In the genomic region with DNA sequence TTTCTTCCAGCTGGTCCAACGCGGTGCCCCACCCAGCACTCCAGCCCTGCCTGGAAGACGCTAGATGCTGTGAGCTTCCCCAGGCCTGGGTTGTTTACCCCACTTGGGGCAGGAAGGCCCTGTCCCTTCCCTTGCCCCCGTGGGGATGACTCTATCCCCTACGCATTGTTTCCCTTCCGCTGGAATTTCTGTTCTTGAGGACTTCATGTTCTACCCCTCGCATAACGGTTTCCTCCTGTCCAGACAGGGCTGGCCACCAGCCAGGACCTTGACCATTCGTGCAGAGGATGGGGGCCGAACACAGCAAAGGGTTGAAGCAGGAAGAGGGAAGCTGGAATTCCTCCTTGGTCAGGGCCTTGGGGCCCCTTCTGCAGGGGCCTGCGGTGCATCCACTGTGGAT, we compare ENCODE assay signal across 14 cellular contexts. TPM values are rescaled to one million over a fixed set of nuclear protein-coding genes. Genes with fewer than 3 reads are reported as not detected.
DNase-seq lines count a peak whose midpoint lies in the region; ATAC-seq, FAIRE-seq and TF ChIP-seq lines count a peak whose summit lies in the region.
"Had no signal": no experiment of that assay in that cellular context is flagged by ENCODE, and none has a peak within 500 bp of the region (broad histone marks: within the 10 kb centered on the region; RNA-seq: fewer than 3 reads in every experiment).

No MANE protein-coding gene starts in this region.

- H3K4me3 ChIP-seq in A549, result no peak overlapping the region
- H3K4me3 ChIP-seq in cardiac fibroblast (replicated peaks in 1 of 2; ENCODE audit: low read depth in 2 of 2, low read length in 2 of 2), result no peak overlapping the region
- H3K4me3 ChIP-seq in right atrium auricular region, result no peak overlapping the region
- no peak overlapping the region for H3K4me3 ChIP-seq in psoas muscle

- no peak for TF ChIP-seq EP300 in A549 (IDR thresholded peaks at IDR 0.05)

- DNase-seq in A549 (ENCODE audit: low read depth in 1 of 2, low spot score in 1 of 2) (no peak), cardiac fibroblast (ENCODE audit: low read depth in 2 of 2) (peak; percentile 99 to 100), right atrium auricular region (ENCODE audit: low spot score) (peak; percentile 67), psoas muscle (peak; percentile 53 to 82), NCI-H345 treated with DMSO at 0.1 percent for 48 hours (lab: John Stamatoyannopoulos, UW; ENCODE audit: unreplicated experiment) (no peak), NCI-H524 treated with DMSO at 0.1 percent for 48 hours (lab: John Stamatoyannopoulos, UW) (no peak)
- DNase-seq in stimulated activated CD4-positive, alpha-beta T cell treated with anti-CD3 and anti-CD28 coated beads, Interleukin-4, amount 100 ng/mL, for 24 hours, result no peak
- DNase-seq: 8988T, DMS 273 treated with DMSO at 0.1 percent for 48 hours, NCI-H2227 treated with DMSO at 0.1 percent for 48 hours, SIG-M5 had no signal

- H3K9me3 ChIP-seq in A549 (no peaks in the 10 kb centered on the region), right atrium auricular region (no peaks in the 10 kb centered on the region), psoas muscle (no peaks in the 10 kb centered on the region)

- no peak overlapping the region for H3K4me2 ChIP-seq in A549

- CTCF ChIA-PET in A549 (lab: Yijun Ruan, JAX), result interaction anchor here (0.7 to 20.0 kb wide), 5 partner anchors 9 to 178 kb away, joined by 3 to 600 read pairs (median 5); partner anchors contain the start of gene SERPINE1

- peak overlapping the region; percentile 94 to 95; a peak in 4 of 6 replicates for H3K27ac ChIP-seq in A549
- H3K27ac ChIP-seq in right atrium auricular region, result peak overlapping the region; percentile 74 to 78
- peak overlapping the region; percentile 60 for H3K27ac ChIP-seq in psoas muscle
- H3K27ac ChIP-seq: VCaP had no signal

- H3K27me3 ChIP-seq in right atrium auricular region (no peaks in the 10 kb centered on the region), psoas muscle (ENCODE audit: insufficient read depth in 3 of 3, low read length in 2 of 3) (peaks cover 0 to 13% (median 6%) of the 10 kb centered on the region in 3 donors)

- no peak for TF ChIP-seq CTCF in A549 (IDR thresholded peaks at IDR 0.05)
- TF ChIP-seq CTCF in cardiac fibroblast (IDR thresholded peaks at IDR 0.05; ENCODE audit: low read depth, low read length), result no peak
- no peak for TF ChIP-seq CTCF in right atrium auricular region (IDR thresholded peaks at IDR 0.05)
- no peak for TF ChIP-seq CTCF in psoas muscle (IDR thresholded peaks at IDR 0.05)

- no peak for TF ChIP-seq POLR2A in A549 (IDR thresholded peaks at IDR 0.05; ENCODE audit: low read length)

- ATAC-seq in A549 (no peak), psoas muscle (peak in 3 of 4 donors; percentile 35 to 44 (median 41)), GM19463 (IDR thresholded peaks at IDR 0.05; ENCODE audit: unreplicated experiment) (no peak)

- no peak for TF ChIP-seq RAD21 in A549 (conservative IDR thresholded peaks at IDR 0.05 in 1 of 2, IDR thresholded peaks at IDR 0.05 in 1 of 2)

- H3K4me1 ChIP-seq in A549 (peaks cover 44% of the 10 kb centered on the region), right atrium auricular region (peaks cover 0 to 34% of the 10 kb centered on the region in 2 donors), psoas muscle (no peaks in the 10 kb centered on the region)

- no peak for FAIRE-seq in A549 (lab: Jason Lieb, UNC)
- FAIRE-seq: GM12891 had no signal

- H3K36me3 ChIP-seq in right atrium auricular region (no peaks in the 10 kb centered on the region), psoas muscle (ENCODE audit: insufficient read depth in 1 of 2, low read depth in 1 of 2) (no peaks in the 10 kb centered on the region)

- intact Hi-C loops in psoas muscle (cut with DNase I), result no loop called here

- POLR2A ChIA-PET in A549 (lab: Yijun Ruan, JAX), result interaction anchor here (1.0 to 1.2 kb wide), 2 partner anchors 10 to 14 kb away, joined by 4 to 5 read pairs; partner anchors contain the start of gene SERPINE1

- 90% methylated on average over 11 of the region's 11 CpGs for WGBS in A549 (ENCODE audit: missing lambda C conversion rate)
- WGBS in psoas muscle, 3 donors, result 55 to 66% (median 58%) methylated on average over 11 of the region's 11 CpGs

TF ChIP-seq in A549, 52 proteins besides CTCF, POLR2A, EP300 and RAD21:
- TF ChIP-seq MAZ (IDR thresholded peaks at IDR 0.05; ENCODE audit: borderline replicate concordance, low read depth, low read length), result no peak
- TF ChIP-seq POLR2AphosphoS2 (conservative IDR thresholded peaks at IDR 0.05; ENCODE audit: low read length), result no peak
- TF ChIP-seq, protein P1, sequence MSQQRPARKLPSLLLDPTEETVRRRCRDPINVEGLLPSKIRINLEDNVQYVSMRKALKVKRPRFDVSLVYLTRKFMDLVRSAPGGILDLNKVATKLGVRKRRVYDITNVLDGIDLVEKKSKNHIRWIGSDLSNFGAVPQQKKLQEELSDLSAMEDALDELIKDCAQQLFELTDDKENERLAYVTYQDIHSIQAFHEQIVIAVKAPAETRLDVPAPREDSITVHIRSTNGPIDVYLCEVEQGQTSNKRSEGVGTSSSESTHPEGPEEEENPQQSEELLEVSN (IDR thresholded peaks at IDR 0.05; ENCODE audit: borderline replicate concordance, low read depth), result no peak
- TF ChIP-seq, protein P2, sequence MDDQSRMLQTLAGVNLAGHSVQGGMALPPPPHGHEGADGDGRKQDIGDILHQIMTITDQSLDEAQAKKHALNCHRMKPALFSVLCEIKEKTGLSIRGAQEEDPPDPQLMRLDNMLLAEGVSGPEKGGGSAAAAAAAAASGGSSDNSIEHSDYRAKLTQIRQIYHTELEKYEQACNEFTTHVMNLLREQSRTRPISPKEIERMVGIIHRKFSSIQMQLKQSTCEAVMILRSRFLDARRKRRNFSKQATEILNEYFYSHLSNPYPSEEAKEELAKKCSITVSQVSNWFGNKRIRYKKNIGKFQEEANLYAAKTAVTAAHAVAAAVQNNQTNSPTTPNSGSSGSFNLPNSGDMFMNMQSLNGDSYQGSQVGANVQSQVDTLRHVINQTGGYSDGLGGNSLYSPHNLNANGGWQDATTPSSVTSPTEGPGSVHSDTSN (IDR thresholded peaks at IDR 0.05), result no peak
- no peak for TF ChIP-seq HMGXB4 (CRISPR knock-in tag; IDR thresholded peaks at IDR 0.05; ENCODE audit: borderline replicate concordance)
- no peak for TF ChIP-seq RARB (CRISPR knock-in tag; IDR thresholded peaks at IDR 0.05)
- TF ChIP-seq ZSCAN20 (CRISPR knock-in tag; IDR thresholded peaks at IDR 0.05), result no peak
- TF ChIP-seq RFX5 (IDR thresholded peaks at IDR 0.05), result no peak
- no peak for TF ChIP-seq KDM5A (IDR thresholded peaks at IDR 0.05)
- TF ChIP-seq FOSL2 (IDR thresholded peaks at IDR 0.05), result no peak
- TF ChIP-seq FOSL2 (CRISPR knock-in tag; IDR thresholded peaks at IDR 0.05), result no peak

RNA-seq across cellular contexts. Expression of gene SERPINE1, which starts 14.7 kb away (rescaled TPM):
- polyA plus RNA-seq in A549 (2011; rRNA removed), result 300 and 355 TPM in 2 replicates
- polyA plus RNA-seq in A549 (2012; cell fraction: cytosol; rRNA removed), result 315 and 419 TPM in 2 replicates
- polyA plus RNA-seq in A549 (2012; cell fraction: nucleus; rRNA removed), result 684 and 700 TPM in 2 replicates
- polyA plus RNA-seq in A549 (2017; fragmentation: RNase III; extraction: RNeasy Plus Mini Kit Qiagen cat#74134 plus additional on column Dnase treatment), result 286 to 399 TPM (median 346 TPM) in 3 replicates
- polyA minus RNA-seq in A549 (2011; rRNA and poly(A)+ RNA removed), result 377 and 382 TPM in 2 replicates
- total RNA-seq in right atrium auricular region, result 10 to 100 TPM; 28.0 to 40.8 TPM
- 10 to 100 TPM in 1 of 4 donors, 1 to 10 TPM in 3; 7.1 to 14.4 (median 7.4) TPM for total RNA-seq in psoas muscle
- 100 to 1,000 TPM in 1 of 3 donors, 1 to 10 TPM in 2; 4.3 to 269 (median 5.9) TPM for polyA plus RNA-seq in psoas muscle

RNA-seq across cellular contexts. Expression of gene TRIM56, which starts 27.0 kb away (rescaled TPM):
- 3.9 and 5.2 TPM in 2 replicates for polyA plus RNA-seq in A549 (2011; rRNA removed)
- 3.2 and 4.2 TPM in 2 replicates for polyA plus RNA-seq in A549 (2012; cell fraction: cytosol; rRNA removed)
- polyA plus RNA-seq in A549 (2012; cell fraction: nucleus; rRNA removed), result 8.2 and 9.8 TPM in 2 replicates
- polyA plus RNA-seq in A549 (2017; fragmentation: RNase III; extraction: RNeasy Plus Mini Kit Qiagen cat#74134 plus additional on column Dnase treatment), result 15.6 to 17.8 TPM (median 16.5 TPM) in 3 replicates
- polyA minus RNA-seq in A549 (2011; rRNA and poly(A)+ RNA removed), result 8.1 and 14.2 TPM in 2 replicates
- 10 to 100 TPM; 10.2 to 15.2 TPM for total RNA-seq in right atrium auricular region
- 10 to 100 TPM; 10.1 to 15.7 (median 13.8) TPM for total RNA-seq in psoas muscle
- 10 to 100 TPM in 1 of 3 donors, 1 to 10 TPM in 2; 3.2 to 13.3 (median 5.8) TPM for polyA plus RNA-seq in psoas muscle

RNA-seq across cellular contexts. Expression of gene AP1S1, which starts 42.0 kb away (rescaled TPM):
- 107 and 128 TPM in 2 replicates for polyA plus RNA-seq in A549 (2011; rRNA removed)
- 163 and 166 TPM in 2 replicates for polyA plus RNA-seq in A549 (2012; cell fraction: cytosol; rRNA removed)
- polyA plus RNA-seq in A549 (2012; cell fraction: nucleus; rRNA removed), result 79.8 and 104 TPM in 2 replicates
- polyA plus RNA-seq in A549 (2017; fragmentation: RNase III; extraction: RNeasy Plus Mini Kit Qiagen cat#74134 plus additional on column Dnase treatment), result 181 to 187 TPM (median 182 TPM) in 3 replicates
- polyA minus RNA-seq in A549 (2011; rRNA and poly(A)+ RNA removed), result 48.5 and 54.1 TPM in 2 replicates
- total RNA-seq in right atrium auricular region, result 10 to 100 TPM; 16.1 to 18.8 TPM
- 1 to 10 TPM; 5.7 to 7.1 (median 6.6) TPM for total RNA-seq in psoas muscle
- 10 to 100 TPM; 11.1 to 29.9 (median 17.8) TPM for polyA plus RNA-seq in psoas muscle

RNA-seq across cellular contexts. Expression of gene VGF, which starts 53.1 kb away (rescaled TPM):
- polyA plus RNA-seq in A549 (2011; rRNA removed) (0.16 and 0.21 TPM in 2 replicates), A549 (2017; fragmentation: RNase III; extraction: RNeasy Plus Mini Kit Qiagen cat#74134 plus additional on column Dnase treatment) (1.4 to 2.7 TPM (median 2.0 TPM) in 3 replicates), psoas muscle (1 to 10 TPM in 1 of 3 donors, under 1 TPM in 1, not detected in 1; 0.03 to 4.3 TPM)
- polyA plus RNA-seq in A549 (2012; cell fraction: cytosol; rRNA removed), result 0.42 and 0.73 TPM in 2 replicates
- 0.97 and 1.7 TPM in 2 replicates for polyA plus RNA-seq in A549 (2012; cell fraction: nucleus; rRNA removed)
- polyA minus RNA-seq in A549 (2011; rRNA and poly(A)+ RNA removed), result 0.17 TPM in 1 of 2 replicates, not detected in the other
- total RNA-seq in right atrium auricular region (not detected), psoas muscle (under 1 TPM in 1 of 4 donors, not detected in 3; 0.10 TPM)

Comparison
In these comparisons a context has a peak if more than half of its experiments do, and no peak if none do; other contexts are left out.
1. ATAC-seq: peak in psoas muscle (3 of 4); none in A549 (0 of 2) and GM19463 (single experiment).
2. DNase-seq: peak in cardiac fibroblast (2 of 2), right atrium auricular region (single experiment) and psoas muscle (2 of 2); none in A549 (0 of 2), stimulated activated CD4-positive, alpha-beta T cell treated with anti-CD3 and anti-CD28 coated beads, Interleukin-4, amount 100 ng/mL, for 24 hours (single experiment), NCI-H345 treated with DMSO at 0.1 percent for 48 hours (single experiment) and NCI-H524 treated with DMSO at 0.1 percent for 48 hours (single experiment).
3. Peak in every context shown above with its lines, with median percentiles within 50 percentile points of each other: H3K27ac ChIP-seq.